ENCODE assay signal across 8 cellular contexts in genomic region chr6:165987483-165988305, GRCh38.
A peak's percentile ranks its signal among the peaks of the same experiment; 100 is the strongest.
DNase-seq lines count a peak whose midpoint lies in the region; ATAC-seq and TF ChIP-seq lines count a peak whose summit lies in the region.

No MANE protein-coding gene starts in this region.

- H3K4me3 ChIP-seq in gastroesophageal sphincter: peak overlapping the region; percentile 16 to 61

- no peaks in the 10 kb centered on the region for H3K36me3 ChIP-seq in gastroesophageal sphincter

- TF ChIP-seq POLR2A in gastroesophageal sphincter (IDR thresholded peaks at IDR 0.05): no peak

- peak; percentile 95 for TF ChIP-seq EP300 in gastroesophageal sphincter (IDR thresholded peaks at IDR 0.05)

- H3K9me3 Mint-ChIP-seq in Calu3 (ENCODE audit: low read depth, unreplicated experiment) (peaks cover 2% of the 10 kb centered on the region), osteocyte (ENCODE audit: unreplicated experiment) (no peaks in the 10 kb centered on the region)

- peaks cover 0 to 41% (median 13%) of the 10 kb centered on the region in 3 donors for H3K4me1 ChIP-seq in gastroesophageal sphincter

- TF ChIP-seq CTCF in Calu3 (IDR thresholded peaks at IDR 0.05; ENCODE audit: unreplicated experiment) (no peak), RWPE1 (conservative IDR thresholded peaks at IDR 0.05; ENCODE audit: low read depth) (no peak), gastroesophageal sphincter (IDR thresholded peaks at IDR 0.05) (no peak), osteocyte (IDR thresholded peaks at IDR 0.05) (no peak)

- BruUV-seq in Calu3 (replicated peaks; lab: Mats Ljungman, UMichigan): TSS peak; percentile 64

- H3K4me1 Mint-ChIP-seq in Calu3 (ENCODE audit: low read depth, unreplicated experiment): peaks cover 12% of the 10 kb centered on the region
- peaks cover 26% of the 10 kb centered on the region for H3K4me1 Mint-ChIP-seq in osteocyte (ENCODE audit: unreplicated experiment)

- peaks cover 7% of the 10 kb centered on the region for H3K36me3 Mint-ChIP-seq in Calu3 (ENCODE audit: insufficient read depth, unreplicated experiment)
- H3K36me3 Mint-ChIP-seq in osteocyte (ENCODE audit: unreplicated experiment): no peaks in the 10 kb centered on the region

- H3K27ac Mint-ChIP-seq in Calu3 (ENCODE audit: unreplicated experiment): no peak overlapping the region
- H3K27ac Mint-ChIP-seq in osteocyte (ENCODE audit: unreplicated experiment): peak overlapping the region; percentile 5

- DNase-seq in Calu3 (peak; percentile 69), RWPE1 (ENCODE audit: low spot score) (peak; percentile 30), osteocyte (ENCODE audit: extremely low spot score, unreplicated experiment) (no peak), cortex of kidney (lab: John Stamatoyannopoulos, UW) (no peak), D341Med (ENCODE audit: low spot score) (no peak), HPDE6-E6E7 (ENCODE audit: extremely low spot score) (no peak), NCI-H526 treated with DMSO at 0.1 percent for 48 hours (lab: John Stamatoyannopoulos, UW) (no peak)

- POLR2A ChIA-PET in RWPE1 (lab: Yijun Ruan, JAX; ENCODE audit: low non-redundant PET): no interaction called here

- peak; percentile 89 for ATAC-seq in gastroesophageal sphincter

- 0% methylated on average over 6 to 15 of the region's 51 CpGs for WGBS in gastroesophageal sphincter (ENCODE audit: low coverage in 1 of 2), 2 donors

- H3K4me3 Mint-ChIP-seq in Calu3 (ENCODE audit: low read depth, unreplicated experiment) (peak overlapping the region; percentile 67), osteocyte (ENCODE audit: unreplicated experiment) (peak overlapping the region; percentile 77)

- peaks cover 50% of the 10 kb centered on the region for H3K27me3 ChIP-seq in gastroesophageal sphincter

- intact Hi-C loops in Calu3 (cut with micrococcal nuclease; ENCODE audit: unreplicated experiment): loop anchor here (5.0 kb wide), 1 partner anchor 100 kb away; no protein-coding TSS in a partner anchor

- H3K9me3 ChIP-seq in gastroesophageal sphincter: no peaks in the 10 kb centered on the region

- H3K27me3 Mint-ChIP-seq in Calu3 (ENCODE audit: unreplicated experiment) (peaks cover 70% of the 10 kb centered on the region), osteocyte (ENCODE audit: unreplicated experiment) (peaks cover 54% of the 10 kb centered on the region)

- CTCF ChIA-PET in Calu3 (lab: Charles Lee): interaction anchor here (0.5 to 0.6 kb wide), 2 partner anchors 36 to 373 kb away, joined by 3 to 4 read pairs; no protein-coding TSS in a partner anchor
- CTCF ChIA-PET in RWPE1 (lab: Yijun Ruan, JAX): no interaction called here

- H3K27ac ChIP-seq in RWPE1 (no peak overlapping the region), gastroesophageal sphincter (peak overlapping the region in 3 of 4 donors; percentile 43 to 76 (median 64))

Comparison
In these comparisons a context has a peak if more than half of its experiments do, and no peak if none do; other contexts are left out.
1. DNase-seq: peak in Calu3 (single experiment) and RWPE1 (single experiment); none in osteocyte (single experiment), cortex of kidney (single experiment), D341Med (single experiment), HPDE6-E6E7 (single experiment) and NCI-H526 treated with DMSO at 0.1 percent for 48 hours (single experiment).